1 cellular context compared by ENCODE assay signal in the genomic region with DNA sequence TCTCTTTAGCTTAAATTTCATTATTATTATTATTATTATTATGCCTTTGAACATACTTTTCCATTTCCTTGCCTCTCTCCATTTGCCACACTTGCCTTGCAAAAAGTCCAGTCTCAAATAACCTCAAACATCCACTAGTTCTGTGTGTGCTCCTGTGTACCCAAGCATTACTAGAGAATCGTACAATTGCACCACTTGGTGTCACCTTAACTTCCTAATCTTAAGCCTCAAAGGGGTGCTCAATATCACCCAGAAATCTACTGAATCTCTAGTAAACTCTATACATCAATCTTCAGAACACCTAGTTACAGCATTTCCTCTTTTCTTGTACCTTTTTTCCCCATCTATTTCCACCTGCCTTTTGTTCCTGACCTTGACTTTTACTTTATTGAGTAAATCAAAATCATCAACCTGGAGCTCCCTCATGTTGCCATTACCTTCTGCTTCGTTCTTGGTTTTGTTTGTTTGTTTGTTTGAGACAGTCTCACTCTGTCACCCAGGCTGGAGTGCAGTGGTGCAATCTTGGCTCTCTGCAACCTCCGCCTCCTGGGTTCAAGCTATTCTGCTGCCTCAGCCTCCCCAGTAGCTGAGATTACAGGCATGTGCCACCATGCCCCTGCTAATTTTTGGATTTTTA.
TF ChIP-seq lines count a peak whose summit lies in the region.

No MANE protein-coding gene starts in this region.

TF ChIP-seq in K562, 482 proteins besides CTCF, POLR2A, EP300 and RAD21:
- no peak for TF ChIP-seq ELF2 (CRISPR knock-in tag; IDR thresholded peaks at IDR 0.05)
- TF ChIP-seq POLR2B (IDR thresholded peaks at IDR 0.05; ENCODE audit: low read depth, partially characterized antibody): no peak
- TF ChIP-seq CREM (IDR thresholded peaks at IDR 0.05; ENCODE audit: low read depth): no peak
- no peak for TF ChIP-seq MLX (CRISPR knock-in tag; conservative IDR thresholded peaks at IDR 0.05)
- no peak for TF ChIP-seq ZNF175 (CRISPR knock-in tag; IDR thresholded peaks at IDR 0.05; ENCODE audit: low read depth)
- TF ChIP-seq MAFF (IDR thresholded peaks at IDR 0.05; ENCODE audit: low read length): no peak
- no peak for TF ChIP-seq ZNF431 (CRISPR knock-in tag; IDR thresholded peaks at IDR 0.05)
- TF ChIP-seq MYBL2 (IDR thresholded peaks at IDR 0.05; ENCODE audit: low read depth): no peak
- no peak for TF ChIP-seq MYBL2 (CRISPR knock-in tag; IDR thresholded peaks at IDR 0.05; ENCODE audit: borderline replicate concordance)
- TF ChIP-seq NR4A1 (CRISPR knock-in tag; IDR thresholded peaks at IDR 0.05): no peak
- no peak for TF ChIP-seq NR4A1 (tag; IDR thresholded peaks at IDR 0.05)
- TF ChIP-seq, protein P1, sequence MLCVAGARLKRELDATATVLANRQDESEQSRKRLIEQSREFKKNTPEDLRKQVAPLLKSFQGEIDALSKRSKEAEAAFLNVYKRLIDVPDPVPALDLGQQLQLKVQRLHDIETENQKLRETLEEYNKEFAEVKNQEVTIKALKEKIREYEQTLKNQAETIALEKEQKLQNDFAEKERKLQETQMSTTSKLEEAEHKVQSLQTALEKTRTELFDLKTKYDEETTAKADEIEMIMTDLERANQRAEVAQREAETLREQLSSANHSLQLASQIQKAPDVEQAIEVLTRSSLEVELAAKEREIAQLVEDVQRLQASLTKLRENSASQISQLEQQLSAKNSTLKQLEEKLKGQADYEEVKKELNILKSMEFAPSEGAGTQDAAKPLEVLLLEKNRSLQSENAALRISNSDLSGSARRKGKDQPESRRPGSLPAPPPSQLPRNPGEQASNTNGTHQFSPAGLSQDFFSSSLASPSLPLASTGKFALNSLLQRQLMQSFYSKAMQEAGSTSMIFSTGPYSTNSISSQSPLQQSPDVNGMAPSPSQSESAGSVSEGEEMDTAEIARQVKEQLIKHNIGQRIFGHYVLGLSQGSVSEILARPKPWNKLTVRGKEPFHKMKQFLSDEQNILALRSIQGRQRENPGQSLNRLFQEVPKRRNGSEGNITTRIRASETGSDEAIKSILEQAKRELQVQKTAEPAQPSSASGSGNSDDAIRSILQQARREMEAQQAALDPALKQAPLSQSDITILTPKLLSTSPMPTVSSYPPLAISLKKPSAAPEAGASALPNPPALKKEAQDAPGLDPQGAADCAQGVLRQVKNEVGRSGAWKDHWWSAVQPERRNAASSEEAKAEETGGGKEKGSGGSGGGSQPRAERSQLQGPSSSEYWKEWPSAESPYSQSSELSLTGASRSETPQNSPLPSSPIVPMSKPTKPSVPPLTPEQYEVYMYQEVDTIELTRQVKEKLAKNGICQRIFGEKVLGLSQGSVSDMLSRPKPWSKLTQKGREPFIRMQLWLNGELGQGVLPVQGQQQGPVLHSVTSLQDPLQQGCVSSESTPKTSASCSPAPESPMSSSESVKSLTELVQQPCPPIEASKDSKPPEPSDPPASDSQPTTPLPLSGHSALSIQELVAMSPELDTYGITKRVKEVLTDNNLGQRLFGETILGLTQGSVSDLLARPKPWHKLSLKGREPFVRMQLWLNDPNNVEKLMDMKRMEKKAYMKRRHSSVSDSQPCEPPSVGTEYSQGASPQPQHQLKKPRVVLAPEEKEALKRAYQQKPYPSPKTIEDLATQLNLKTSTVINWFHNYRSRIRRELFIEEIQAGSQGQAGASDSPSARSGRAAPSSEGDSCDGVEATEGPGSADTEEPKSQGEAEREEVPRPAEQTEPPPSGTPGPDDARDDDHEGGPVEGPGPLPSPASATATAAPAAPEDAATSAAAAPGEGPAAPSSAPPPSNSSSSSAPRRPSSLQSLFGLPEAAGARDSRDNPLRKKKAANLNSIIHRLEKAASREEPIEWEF (CRISPR knock-in tag; IDR thresholded peaks at IDR 0.05): no peak
- no peak for TF ChIP-seq SMARCA5 (IDR thresholded peaks at IDR 0.05)
- TF ChIP-seq RNF2 (IDR thresholded peaks at IDR 0.05): no peak
- TF ChIP-seq PML (IDR thresholded peaks at IDR 0.05; ENCODE audit: low read length): no peak
- TF ChIP-seq, protein P2, sequence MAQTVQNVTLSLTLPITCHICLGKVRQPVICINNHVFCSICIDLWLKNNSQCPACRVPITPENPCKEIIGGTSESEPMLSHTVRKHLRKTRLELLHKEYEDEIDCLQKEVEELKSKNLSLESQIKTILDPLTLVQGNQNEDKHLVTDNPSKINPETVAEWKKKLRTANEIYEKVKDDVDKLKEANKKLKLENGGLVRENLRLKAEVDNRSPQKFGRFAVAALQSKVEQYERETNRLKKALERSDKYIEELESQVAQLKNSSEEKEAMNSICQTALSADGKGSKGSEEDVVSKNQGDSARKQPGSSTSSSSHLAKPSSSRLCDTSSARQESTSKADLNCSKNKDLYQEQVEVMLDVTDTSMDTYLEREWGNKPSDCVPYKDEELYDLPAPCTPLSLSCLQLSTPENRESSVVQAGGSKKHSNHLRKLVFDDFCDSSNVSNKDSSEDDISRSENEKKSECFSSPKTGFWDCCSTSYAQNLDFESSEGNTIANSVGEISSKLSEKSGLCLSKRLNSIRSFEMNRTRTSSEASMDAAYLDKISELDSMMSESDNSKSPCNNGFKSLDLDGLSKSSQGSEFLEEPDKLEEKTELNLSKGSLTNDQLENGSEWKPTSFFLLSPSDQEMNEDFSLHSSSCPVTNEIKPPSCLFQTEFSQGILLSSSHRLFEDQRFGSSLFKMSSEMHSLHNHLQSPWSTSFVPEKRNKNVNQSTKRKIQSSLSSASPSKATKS (CRISPR knock-in tag; IDR thresholded peaks at IDR 0.05): no peak
- no peak for TF ChIP-seq RUNX1 (IDR thresholded peaks at IDR 0.05; ENCODE audit: low read depth)
- TF ChIP-seq SETDB1 (IDR thresholded peaks at IDR 0.05; ENCODE audit: low read length): no peak
- no peak for TF ChIP-seq EGR1 (conservative IDR thresholded peaks at IDR 0.05)
- no peak for TF ChIP-seq WHSC1 (IDR thresholded peaks at IDR 0.05; ENCODE audit: low read length)
